Comparison of ENCODE assay signal across 17 cellular contexts in the genomic region with DNA sequence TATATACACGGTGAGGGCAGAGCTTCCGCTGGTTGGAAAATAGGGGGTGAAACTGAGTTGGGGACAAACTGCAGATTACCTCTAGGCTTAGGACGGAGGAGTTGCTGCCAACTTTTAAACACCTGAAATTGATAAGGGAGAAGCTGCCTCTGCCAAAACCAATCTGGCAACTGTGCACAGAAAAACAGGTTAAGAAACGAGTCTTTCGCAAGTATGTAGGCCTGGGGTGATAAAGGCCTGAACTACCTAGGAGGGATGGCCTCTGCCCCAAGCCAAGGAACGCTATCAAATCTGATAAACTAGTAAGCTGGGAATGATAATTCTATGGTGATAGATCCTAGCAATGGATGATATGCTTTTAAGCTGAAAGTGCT.
"Had no signal": no experiment of that assay in that cellular context is flagged by ENCODE, and none has a peak within 500 bp of the region (broad histone marks: within the 10 kb centered on the region; RNA-seq: fewer than 3 reads in every experiment).

No MANE protein-coding gene starts in this region.

- H3K27ac ChIP-seq: epithelial cell of prostate, thyroid gland, uterus had no signal

- H3K4me1 Mint-ChIP-seq: activated CD4-positive, alpha-beta T cell treated with anti-CD3 and anti-CD28 coated beads for 36 hours; stimulated activated effector memory CD8-positive, alpha-beta T cell treated with anti-CD3 and anti-CD28 coated beads, Interleukin-12 subunit alpha, Interleukin-12 subunit beta, amount 100 ng/mL, for 72 hours had no signal

- ATAC-seq: activated CD4-positive, alpha-beta T cell treated with anti-CD3 and anti-CD28 coated beads for 36 hours; sciatic nerve; stimulated activated effector memory CD8-positive, alpha-beta T cell treated with anti-CD3 and anti-CD28 coated beads, Interleukin-12 subunit alpha, Interleukin-12 subunit beta, amount 100 ng/mL, for 72 hours; WTC11 had no signal

- H3K27ac Mint-ChIP-seq: activated CD4-positive, alpha-beta T cell treated with anti-CD3 and anti-CD28 coated beads for 36 hours; activated naive CD4-positive, alpha-beta T cell treated with anti-CD3 and anti-CD28 coated beads, Interleukin-2, amount 50 U/mL, for 24 hours; endodermal cell; memory B cell; naive B cell; stimulated activated effector memory CD8-positive, alpha-beta T cell treated with anti-CD3 and anti-CD28 coated beads, Interleukin-12 subunit alpha, Interleukin-12 subunit beta, amount 100 ng/mL, for 72 hours; WTC11 had no signal

- H3K9me3 ChIP-seq: thyroid gland, uterus had no signal

- H3K4me3 Mint-ChIP-seq: activated CD4-positive, alpha-beta T cell treated with anti-CD3 and anti-CD28 coated beads for 36 hours; activated naive CD4-positive, alpha-beta T cell treated with anti-CD3 and anti-CD28 coated beads, Interleukin-2, amount 50 U/mL, for 24 hours; endodermal cell; memory B cell; naive B cell; stimulated activated effector memory CD8-positive, alpha-beta T cell treated with anti-CD3 and anti-CD28 coated beads, Interleukin-12 subunit alpha, Interleukin-12 subunit beta, amount 100 ng/mL, for 72 hours; WTC11 had no signal

- H3K4me1 ChIP-seq: uterus had no signal

- H3K36me3 Mint-ChIP-seq: activated naive CD4-positive, alpha-beta T cell treated with anti-CD3 and anti-CD28 coated beads, Interleukin-2, amount 50 U/mL, for 24 hours; memory B cell; naive B cell; stimulated activated effector memory CD8-positive, alpha-beta T cell treated with anti-CD3 and anti-CD28 coated beads, Interleukin-12 subunit alpha, Interleukin-12 subunit beta, amount 100 ng/mL, for 72 hours had no signal

- H3K36me3 ChIP-seq: thyroid gland, uterus had no signal

- H3K4me3 ChIP-seq: thyroid gland, uterus had no signal

- H3K9me3 Mint-ChIP-seq: activated naive CD4-positive, alpha-beta T cell treated with anti-CD3 and anti-CD28 coated beads, Interleukin-2, amount 50 U/mL, for 24 hours; endodermal cell; memory B cell; stimulated activated effector memory CD8-positive, alpha-beta T cell treated with anti-CD3 and anti-CD28 coated beads, Interleukin-12 subunit alpha, Interleukin-12 subunit beta, amount 100 ng/mL, for 72 hours had no signal

- DNase-seq: activated CD4-positive, alpha-beta T cell treated with anti-CD3 and anti-CD28 coated beads for 36 hours; activated CD4-positive, alpha-beta T cell treated with anti-CD3 and anti-CD28 coated beads, Interleukin-2, amount 50 U/mL, for 48 hours; activated gamma-delta T cell; foreskin melanocyte; glutamatergic neuron; islet precursor cell; naive B cell; stimulated activated CD4-positive, alpha-beta T cell treated with anti-CD3 and anti-CD28 coated beads, Interleukin-4, amount 100 ng/mL, for 24 hours; uterus had no signal

- H3K27me3 ChIP-seq: thyroid gland, uterus had no signal
